In genomic region chr12:26938660-26939185, GRCh38 we compare ENCODE assay signal across 8 cellular contexts. TPM values are rescaled to one million over a fixed set of nuclear protein-coding genes. Genes with fewer than 3 reads are reported as not detected.
A peak's percentile ranks its signal among the peaks of the same experiment; 100 is the strongest.
DNase-seq lines count a peak whose midpoint lies in the region; ATAC-seq and TF ChIP-seq lines count a peak whose summit lies in the region.

No MANE protein-coding gene starts in this region.

- peak overlapping the region; percentile 83 for H3K4me3 ChIP-seq in epithelial cell of proximal tubule (ENCODE audit: low read depth, low read length)

- peaks cover 52% of the 10 kb centered on the region for H3K4me1 Mint-ChIP-seq in T-helper 2 cell treated with Interferon-gamma antibody and Interleukin-4, amounts not matched to agents 5 μg/mL and 100 μg/mL, for 36 hours (ENCODE audit: low read depth)
- peaks cover 52% of the 10 kb centered on the region for H3K4me1 Mint-ChIP-seq in nephron progenitor cell

- peak overlapping the region; percentile 99 for H3K4me3 Mint-ChIP-seq in T-helper 2 cell treated with Interferon-gamma antibody and Interleukin-4, amounts not matched to agents 5 μg/mL and 100 μg/mL, for 36 hours
- peak overlapping the region; percentile 95 for H3K4me3 Mint-ChIP-seq in nephron progenitor cell

- no peaks in the 10 kb centered on the region for H3K27me3 Mint-ChIP-seq in T-helper 2 cell treated with Interferon-gamma antibody and Interleukin-4, amounts not matched to agents 5 μg/mL and 100 μg/mL, for 36 hours (ENCODE audit: low read depth)
- no peaks in the 10 kb centered on the region for H3K27me3 Mint-ChIP-seq in nephron progenitor cell (ENCODE audit: low read depth, poor library complexity)

- ATAC-seq in GM19438 (IDR thresholded peaks at IDR 0.05; ENCODE audit: low read depth, unreplicated experiment) (peak; percentile 16), HG03457 (IDR thresholded peaks at IDR 0.05; ENCODE audit: unreplicated experiment) (peak; percentile 5)

- no peak for DNase-seq in T-helper 2 cell treated with Interferon-gamma antibody and Interleukin-4, amounts not matched to agents 5 μg/mL and 100 μg/mL, for 36 hours (ENCODE audit: low spot score)
- DNase-seq in epithelial cell of proximal tubule (ENCODE audit: low read depth): no peak
- DNase-seq in nephron progenitor cell: peak; percentile 71
- DNase-seq in stimulated activated CD4-positive, alpha-beta T cell treated with anti-CD3 and anti-CD28 coated beads, Interleukin-4, amount 100 ng/mL, for 24 hours: no peak
- no peak for DNase-seq in NCI-H774 (lab: John Stamatoyannopoulos, UW)

- no peaks in the 10 kb centered on the region for H3K9me3 Mint-ChIP-seq in T-helper 2 cell treated with Interferon-gamma antibody and Interleukin-4, amounts not matched to agents 5 μg/mL and 100 μg/mL, for 36 hours
- H3K9me3 Mint-ChIP-seq in nephron progenitor cell: peaks cover 16% of the 10 kb centered on the region

- peaks cover 46% of the 10 kb centered on the region for H3K36me3 Mint-ChIP-seq in T-helper 2 cell treated with Interferon-gamma antibody and Interleukin-4, amounts not matched to agents 5 μg/mL and 100 μg/mL, for 36 hours (ENCODE audit: low read depth)
- peaks cover 33% of the 10 kb centered on the region for H3K36me3 Mint-ChIP-seq in nephron progenitor cell (ENCODE audit: low read depth)

- peak overlapping the region; percentile 80 for H3K27ac ChIP-seq in C4-2B

- H3K27ac Mint-ChIP-seq in T-helper 2 cell treated with Interferon-gamma antibody and Interleukin-4, amounts not matched to agents 5 μg/mL and 100 μg/mL, for 36 hours: peak overlapping the region; percentile 94
- peak overlapping the region; percentile 100 for H3K27ac Mint-ChIP-seq in nephron progenitor cell

- TF ChIP-seq CTCF in C4-2B (conservative IDR thresholded peaks at IDR 0.05) (no peak), epithelial cell of proximal tubule (conservative IDR thresholded peaks at IDR 0.05; ENCODE audit: low read depth, low read length) (no peak), nephron progenitor cell (IDR thresholded peaks at IDR 0.05) (no peak)

RNA-seq across cellular contexts. Expression of gene FGFR1OP2, which starts 0.5 kb away (rescaled TPM):
- 27.3 and 31.2 TPM in 2 replicates for total RNA-seq in epithelial cell of proximal tubule

RNA-seq across cellular contexts. Expression of gene INTS13, which starts 0.9 kb away (rescaled TPM):
- 33.6 and 42.6 TPM in 2 replicates for total RNA-seq in epithelial cell of proximal tubule
